Comparison of ENCODE assay signal across 2 cellular contexts in genomic region chr17:5418858-5419355, GRCh38.
A peak's percentile ranks its signal among the peaks of the same experiment; 100 is the strongest.
TF ChIP-seq lines count a peak whose summit lies in the region.

No MANE protein-coding gene starts in this region.

TF ChIP-seq in SK-N-SH, 30 proteins besides CTCF, POLR2A, EP300 and RAD21:
- TF ChIP-seq RFX5 (IDR thresholded peaks at IDR 0.05; ENCODE audit: low read length) (no peak), NFIC (IDR thresholded peaks at IDR 0.05; ENCODE audit: borderline replicate concordance) (no peak), SMC3 (IDR thresholded peaks at IDR 0.05; ENCODE audit: low read depth, low read length) (no peak)

TF ChIP-seq in K562, 482 proteins besides CTCF, POLR2A, EP300 and RAD21:
- TF ChIP-seq, protein P1, sequence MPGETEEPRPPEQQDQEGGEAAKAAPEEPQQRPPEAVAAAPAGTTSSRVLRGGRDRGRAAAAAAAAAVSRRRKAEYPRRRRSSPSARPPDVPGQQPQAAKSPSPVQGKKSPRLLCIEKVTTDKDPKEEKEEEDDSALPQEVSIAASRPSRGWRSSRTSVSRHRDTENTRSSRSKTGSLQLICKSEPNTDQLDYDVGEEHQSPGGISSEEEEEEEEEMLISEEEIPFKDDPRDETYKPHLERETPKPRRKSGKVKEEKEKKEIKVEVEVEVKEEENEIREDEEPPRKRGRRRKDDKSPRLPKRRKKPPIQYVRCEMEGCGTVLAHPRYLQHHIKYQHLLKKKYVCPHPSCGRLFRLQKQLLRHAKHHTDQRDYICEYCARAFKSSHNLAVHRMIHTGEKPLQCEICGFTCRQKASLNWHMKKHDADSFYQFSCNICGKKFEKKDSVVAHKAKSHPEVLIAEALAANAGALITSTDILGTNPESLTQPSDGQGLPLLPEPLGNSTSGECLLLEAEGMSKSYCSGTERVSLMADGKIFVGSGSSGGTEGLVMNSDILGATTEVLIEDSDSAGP (CRISPR knock-in tag; IDR thresholded peaks at IDR 0.05) = no peak
- TF ChIP-seq, protein P2, sequence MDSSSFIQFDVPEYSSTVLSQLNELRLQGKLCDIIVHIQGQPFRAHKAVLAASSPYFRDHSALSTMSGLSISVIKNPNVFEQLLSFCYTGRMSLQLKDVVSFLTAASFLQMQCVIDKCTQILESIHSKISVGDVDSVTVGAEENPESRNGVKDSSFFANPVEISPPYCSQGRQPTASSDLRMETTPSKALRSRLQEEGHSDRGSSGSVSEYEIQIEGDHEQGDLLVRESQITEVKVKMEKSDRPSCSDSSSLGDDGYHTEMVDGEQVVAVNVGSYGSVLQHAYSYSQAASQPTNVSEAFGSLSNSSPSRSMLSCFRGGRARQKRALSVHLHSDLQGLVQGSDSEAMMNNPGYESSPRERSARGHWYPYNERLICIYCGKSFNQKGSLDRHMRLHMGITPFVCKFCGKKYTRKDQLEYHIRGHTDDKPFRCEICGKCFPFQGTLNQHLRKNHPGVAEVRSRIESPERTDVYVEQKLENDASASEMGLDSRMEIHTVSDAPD (CRISPR knock-in tag; IDR thresholded peaks at IDR 0.05) = no peak
- TF ChIP-seq NR2C2 (CRISPR knock-in tag; IDR thresholded peaks at IDR 0.05) (no peak), NR2C2 (tag; IDR thresholded peaks at IDR 0.05) (no peak), ZNF121 (CRISPR knock-in tag; conservative IDR thresholded peaks at IDR 0.05) (no peak), ZSCAN29 (IDR thresholded peaks at IDR 0.05) (0 out of 2 replicates have a peak, but pooled peaks have one; percentile 45), MEF2A (IDR thresholded peaks at IDR 0.05; ENCODE audit: control insufficient read depth, low read depth, low read length) (peak; percentile 82), TBL1XR1 (IDR thresholded peaks at IDR 0.05; ENCODE audit: low read length in 2 of 2) (no peak), RBM14 (IDR thresholded peaks at IDR 0.05; ENCODE audit: borderline replicate concordance, insufficient read depth, low read depth, low read length) (no peak), MEF2D (tag; conservative IDR thresholded peaks at IDR 0.05; ENCODE audit: low read depth) (0 out of 2 replicates have a peak, but pooled peaks have one; percentile 34), BRD4 (IDR thresholded peaks at IDR 0.05) (peak; percentile 14; the same call in 1 of the 2 replicates), SNRNP70 (optimal IDR thresholded peaks at IDR 0.05; ENCODE audit: low read depth, low read length) (no peak), EGR1 (conservative IDR thresholded peaks at IDR 0.05) (peak; percentile 71), ZBTB8A (IDR thresholded peaks at IDR 0.05; ENCODE audit: partially characterized antibody) (no peak)
- TF ChIP-seq, protein P3, sequence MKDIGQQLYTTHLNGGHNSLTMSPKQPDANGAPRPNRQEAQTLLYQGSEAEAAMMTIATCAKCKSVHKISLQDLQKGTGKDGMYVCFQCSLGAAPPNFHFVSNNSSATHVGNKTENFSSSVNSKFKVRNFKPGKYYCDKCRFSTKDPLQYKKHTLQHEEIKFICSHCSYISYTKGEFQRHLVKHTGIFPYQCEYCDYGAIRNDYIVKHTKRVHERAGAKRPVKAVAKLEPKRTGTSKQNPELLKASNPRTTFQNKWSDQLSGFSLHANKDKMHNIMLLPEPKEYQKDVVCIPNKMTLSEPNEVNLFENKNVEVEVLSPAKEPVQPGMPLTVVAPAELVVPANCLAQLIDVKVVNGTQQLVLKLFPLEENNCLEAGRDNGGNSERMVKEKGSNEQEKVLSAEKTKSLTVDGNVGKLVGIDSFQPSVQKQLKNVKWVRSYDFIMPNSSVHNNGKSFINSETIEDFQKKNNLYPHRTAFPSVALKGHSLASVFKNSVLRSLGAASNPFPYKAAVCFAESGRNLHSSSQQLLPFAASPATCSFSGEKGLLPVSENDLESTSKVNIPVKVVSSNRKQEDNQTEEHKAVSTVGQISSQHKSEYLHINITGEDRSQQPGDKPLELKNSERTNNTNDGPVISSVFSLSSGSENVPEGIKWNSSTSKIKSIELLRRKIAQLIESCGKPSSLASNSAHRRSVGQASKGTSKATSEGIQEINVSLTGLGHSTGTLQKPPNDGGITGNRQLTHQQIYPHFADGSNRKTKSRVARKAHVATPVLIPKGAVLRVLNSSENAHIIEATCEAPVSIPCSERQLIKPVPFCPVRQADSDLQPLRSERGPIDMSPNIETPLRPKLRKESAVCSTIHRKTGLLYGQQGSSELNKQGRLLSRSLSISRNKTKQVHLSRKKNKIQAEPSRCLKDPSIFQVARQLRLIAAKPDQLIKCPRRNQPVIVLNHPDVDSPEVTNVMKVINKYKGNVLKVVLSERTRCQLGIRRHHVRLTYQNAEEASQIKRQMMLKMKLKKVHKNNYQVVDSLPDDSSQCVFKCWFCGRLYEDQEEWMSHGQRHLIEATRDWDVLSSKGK (CRISPR knock-in tag; IDR thresholded peaks at IDR 0.05) = no peak
